1 cellular context compared by ENCODE assay signal in the genomic region with DNA sequence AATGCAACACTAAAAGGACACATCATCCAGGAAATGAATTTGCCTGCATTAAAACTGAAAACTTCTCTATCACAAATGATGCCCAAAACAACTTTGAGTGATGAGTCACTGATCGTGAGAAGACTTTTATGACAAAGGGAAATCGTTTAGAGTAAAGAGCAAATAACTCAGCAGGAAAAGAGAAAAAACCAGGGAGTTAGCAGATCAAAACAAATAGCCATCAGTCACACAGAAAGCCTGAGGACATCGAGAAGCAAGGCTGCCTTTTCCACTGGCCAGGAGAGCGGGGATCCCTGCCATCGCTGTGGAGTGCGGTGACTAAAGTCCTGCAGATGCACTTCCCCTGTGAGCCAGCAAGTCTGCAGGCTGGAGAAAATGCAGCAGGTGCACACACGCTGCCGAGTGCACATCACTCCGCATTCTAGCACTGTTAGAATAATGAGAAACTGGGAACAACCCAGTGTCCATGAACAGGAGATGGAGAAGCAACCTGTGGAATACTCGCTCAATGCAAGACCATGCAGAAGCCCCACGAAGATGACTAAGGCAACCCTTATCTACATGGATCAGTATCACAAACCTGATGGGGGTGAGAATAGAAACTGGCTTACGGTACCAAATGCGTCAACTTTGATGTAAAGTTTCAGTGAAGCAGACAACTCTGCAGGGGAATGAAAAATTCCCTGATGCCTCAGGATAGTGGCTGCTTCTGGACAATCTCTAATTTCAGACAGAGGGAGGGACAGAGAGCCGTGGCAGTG.
TF ChIP-seq lines count a peak whose summit lies in the region.

No MANE protein-coding gene starts in this region.

TF ChIP-seq in HEK293, 187 proteins besides CTCF, POLR2A, EP300 and RAD21 (continued from another document):
- TF ChIP-seq, protein P1, sequence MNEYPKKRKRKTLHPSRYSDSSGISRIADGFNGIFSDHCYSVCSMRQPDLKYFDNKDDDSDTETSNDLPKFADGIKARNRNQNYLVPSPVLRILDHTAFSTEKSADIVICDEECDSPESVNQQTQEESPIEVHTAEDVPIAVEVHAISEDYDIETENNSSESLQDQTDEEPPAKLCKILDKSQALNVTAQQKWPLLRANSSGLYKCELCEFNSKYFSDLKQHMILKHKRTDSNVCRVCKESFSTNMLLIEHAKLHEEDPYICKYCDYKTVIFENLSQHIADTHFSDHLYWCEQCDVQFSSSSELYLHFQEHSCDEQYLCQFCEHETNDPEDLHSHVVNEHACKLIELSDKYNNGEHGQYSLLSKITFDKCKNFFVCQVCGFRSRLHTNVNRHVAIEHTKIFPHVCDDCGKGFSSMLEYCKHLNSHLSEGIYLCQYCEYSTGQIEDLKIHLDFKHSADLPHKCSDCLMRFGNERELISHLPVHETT (tag by site-specific recombination; IDR thresholded peaks at IDR 0.05), result no peak
- TF ChIP-seq SCRT2 (tag by site-specific recombination; IDR thresholded peaks at IDR 0.05), result peak; percentile 95
- TF ChIP-seq ZNF777 (tag by site-specific recombination; IDR thresholded peaks at IDR 0.05; ENCODE audit: borderline replicate concordance), result no peak
- TF ChIP-seq ZBTB20 (tag by site-specific recombination; IDR thresholded peaks at IDR 0.05), result 0 out of 2 replicates have a peak, but pooled peaks have one; percentile 15
- TF ChIP-seq, protein P2, sequence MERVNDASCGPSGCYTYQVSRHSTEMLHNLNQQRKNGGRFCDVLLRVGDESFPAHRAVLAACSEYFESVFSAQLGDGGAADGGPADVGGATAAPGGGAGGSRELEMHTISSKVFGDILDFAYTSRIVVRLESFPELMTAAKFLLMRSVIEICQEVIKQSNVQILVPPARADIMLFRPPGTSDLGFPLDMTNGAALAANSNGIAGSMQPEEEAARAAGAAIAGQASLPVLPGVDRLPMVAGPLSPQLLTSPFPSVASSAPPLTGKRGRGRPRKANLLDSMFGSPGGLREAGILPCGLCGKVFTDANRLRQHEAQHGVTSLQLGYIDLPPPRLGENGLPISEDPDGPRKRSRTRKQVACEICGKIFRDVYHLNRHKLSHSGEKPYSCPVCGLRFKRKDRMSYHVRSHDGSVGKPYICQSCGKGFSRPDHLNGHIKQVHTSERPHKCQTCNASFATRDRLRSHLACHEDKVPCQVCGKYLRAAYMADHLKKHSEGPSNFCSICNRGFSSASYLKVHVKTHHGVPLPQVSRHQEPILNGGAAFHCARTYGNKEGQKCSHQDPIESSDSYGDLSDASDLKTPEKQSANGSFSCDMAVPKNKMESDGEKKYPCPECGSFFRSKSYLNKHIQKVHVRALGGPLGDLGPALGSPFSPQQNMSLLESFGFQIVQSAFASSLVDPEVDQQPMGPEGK (tag by site-specific recombination; IDR thresholded peaks at IDR 0.05), result no peak
- TF ChIP-seq REPIN1 (tag by site-specific recombination; IDR thresholded peaks at IDR 0.05; ENCODE audit: low read depth), result no peak
- peak; percentile 63 for TF ChIP-seq PRDM4 (tag by site-specific recombination; IDR thresholded peaks at IDR 0.05)
- no peak for TF ChIP-seq ZNF621 (tag by site-specific recombination; IDR thresholded peaks at IDR 0.05)
- TF ChIP-seq, protein P3, sequence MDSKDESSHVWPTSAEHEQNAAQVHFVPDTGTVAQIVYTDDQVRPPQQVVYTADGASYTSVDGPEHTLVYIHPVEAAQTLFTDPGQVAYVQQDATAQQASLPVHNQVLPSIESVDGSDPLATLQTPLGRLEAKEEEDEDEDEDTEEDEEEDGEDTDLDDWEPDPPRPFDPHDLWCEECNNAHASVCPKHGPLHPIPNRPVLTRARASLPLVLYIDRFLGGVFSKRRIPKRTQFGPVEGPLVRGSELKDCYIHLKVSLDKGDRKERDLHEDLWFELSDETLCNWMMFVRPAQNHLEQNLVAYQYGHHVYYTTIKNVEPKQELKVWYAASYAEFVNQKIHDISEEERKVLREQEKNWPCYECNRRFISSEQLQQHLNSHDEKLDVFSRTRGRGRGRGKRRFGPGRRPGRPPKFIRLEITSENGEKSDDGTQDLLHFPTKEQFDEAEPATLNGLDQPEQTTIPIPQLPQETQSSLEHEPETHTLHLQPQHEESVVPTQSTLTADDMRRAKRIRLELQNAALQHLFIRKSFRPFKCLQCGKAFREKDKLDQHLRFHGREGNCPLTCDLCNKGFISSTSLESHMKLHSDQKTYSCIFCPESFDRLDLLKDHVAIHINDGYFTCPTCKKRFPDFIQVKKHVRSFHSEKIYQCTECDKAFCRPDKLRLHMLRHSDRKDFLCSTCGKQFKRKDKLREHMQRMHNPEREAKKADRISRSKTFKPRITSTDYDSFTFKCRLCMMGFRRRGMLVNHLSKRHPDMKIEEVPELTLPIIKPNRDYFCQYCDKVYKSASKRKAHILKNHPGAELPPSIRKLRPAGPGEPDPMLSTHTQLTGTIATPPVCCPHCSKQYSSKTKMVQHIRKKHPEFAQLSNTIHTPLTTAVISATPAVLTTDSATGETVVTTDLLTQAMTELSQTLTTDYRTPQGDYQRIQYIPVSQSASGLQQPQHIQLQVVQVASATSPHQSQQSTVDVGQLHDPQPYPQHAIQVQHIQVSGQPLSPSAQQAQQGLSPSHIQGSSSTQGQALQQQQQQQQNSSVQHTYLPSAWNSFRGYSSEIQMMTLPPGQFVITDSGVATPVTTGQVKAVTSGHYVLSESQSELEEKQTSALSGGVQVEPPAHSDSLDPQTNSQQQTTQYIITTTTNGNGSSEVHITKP (tag by site-specific recombination; IDR thresholded peaks at IDR 0.05), result no peak; the same call in 1 of the 2 replicates
- TF ChIP-seq SP7 (tag by site-specific recombination; IDR thresholded peaks at IDR 0.05), result peak; percentile 53
- TF ChIP-seq, protein P4, sequence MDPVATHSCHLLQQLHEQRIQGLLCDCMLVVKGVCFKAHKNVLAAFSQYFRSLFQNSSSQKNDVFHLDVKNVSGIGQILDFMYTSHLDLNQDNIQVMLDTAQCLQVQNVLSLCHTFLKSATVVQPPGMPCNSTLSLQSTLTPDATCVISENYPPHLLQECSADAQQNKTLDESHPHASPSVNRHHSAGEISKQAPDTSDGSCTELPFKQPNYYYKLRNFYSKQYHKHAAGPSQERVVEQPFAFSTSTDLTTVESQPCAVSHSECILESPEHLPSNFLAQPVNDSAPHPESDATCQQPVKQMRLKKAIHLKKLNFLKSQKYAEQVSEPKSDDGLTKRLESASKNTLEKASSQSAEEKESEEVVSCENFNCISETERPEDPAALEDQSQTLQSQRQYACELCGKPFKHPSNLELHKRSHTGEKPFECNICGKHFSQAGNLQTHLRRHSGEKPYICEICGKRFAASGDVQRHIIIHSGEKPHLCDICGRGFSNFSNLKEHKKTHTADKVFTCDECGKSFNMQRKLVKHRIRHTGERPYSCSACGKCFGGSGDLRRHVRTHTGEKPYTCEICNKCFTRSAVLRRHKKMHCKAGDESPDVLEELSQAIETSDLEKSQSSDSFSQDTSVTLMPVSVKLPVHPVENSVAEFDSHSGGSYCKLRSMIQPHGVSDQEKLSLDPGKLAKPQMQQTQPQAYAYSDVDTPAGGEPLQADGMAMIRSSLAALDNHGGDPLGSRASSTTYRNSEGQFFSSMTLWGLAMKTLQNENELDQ (tag by site-specific recombination; IDR thresholded peaks at IDR 0.05; ENCODE audit: low read depth), result no peak
- TF ChIP-seq SCRT1 (tag by site-specific recombination; IDR thresholded peaks at IDR 0.05; ENCODE audit: borderline replicate concordance), result peak; percentile 90
- TF ChIP-seq EGR2 (tag by site-specific recombination; IDR thresholded peaks at IDR 0.05; ENCODE audit: low read depth), result no peak
- TF ChIP-seq GFI1B (tag by site-specific recombination; IDR thresholded peaks at IDR 0.05), result no peak
- TF ChIP-seq ZNF510 (tag by site-specific recombination; IDR thresholded peaks at IDR 0.05; ENCODE audit: insufficient replicate concordance), result no peak
- peak; percentile 62 for TF ChIP-seq ZNF629 (tag by site-specific recombination; IDR thresholded peaks at IDR 0.05)
- TF ChIP-seq ELK4 (IDR thresholded peaks at IDR 0.05; ENCODE audit: borderline replicate concordance, low read depth, low read length), result no peak
- TF ChIP-seq IKZF3 (tag by site-specific recombination; IDR thresholded peaks at IDR 0.05), result peak; percentile 71
- peak; percentile 71 for TF ChIP-seq ZBTB17 (tag by site-specific recombination; IDR thresholded peaks at IDR 0.05)
- no peak for TF ChIP-seq ZNF112 (tag by site-specific recombination; IDR thresholded peaks at IDR 0.05)
- TF ChIP-seq, protein P5, sequence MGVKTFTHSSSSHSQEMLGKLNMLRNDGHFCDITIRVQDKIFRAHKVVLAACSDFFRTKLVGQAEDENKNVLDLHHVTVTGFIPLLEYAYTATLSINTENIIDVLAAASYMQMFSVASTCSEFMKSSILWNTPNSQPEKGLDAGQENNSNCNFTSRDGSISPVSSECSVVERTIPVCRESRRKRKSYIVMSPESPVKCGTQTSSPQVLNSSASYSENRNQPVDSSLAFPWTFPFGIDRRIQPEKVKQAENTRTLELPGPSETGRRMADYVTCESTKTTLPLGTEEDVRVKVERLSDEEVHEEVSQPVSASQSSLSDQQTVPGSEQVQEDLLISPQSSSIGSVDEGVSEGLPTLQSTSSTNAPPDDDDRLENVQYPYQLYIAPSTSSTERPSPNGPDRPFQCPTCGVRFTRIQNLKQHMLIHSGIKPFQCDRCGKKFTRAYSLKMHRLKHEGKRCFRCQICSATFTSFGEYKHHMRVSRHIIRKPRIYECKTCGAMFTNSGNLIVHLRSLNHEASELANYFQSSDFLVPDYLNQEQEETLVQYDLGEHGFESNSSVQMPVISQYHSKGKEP (tag by site-specific recombination; IDR thresholded peaks at IDR 0.05), result peak; percentile 40; the same call in 1 of the 2 replicates
TF ChIP-seq in HEK293: peak in this region for 32.
